11 cellular contexts compared by ENCODE assay signal in the genomic region with DNA sequence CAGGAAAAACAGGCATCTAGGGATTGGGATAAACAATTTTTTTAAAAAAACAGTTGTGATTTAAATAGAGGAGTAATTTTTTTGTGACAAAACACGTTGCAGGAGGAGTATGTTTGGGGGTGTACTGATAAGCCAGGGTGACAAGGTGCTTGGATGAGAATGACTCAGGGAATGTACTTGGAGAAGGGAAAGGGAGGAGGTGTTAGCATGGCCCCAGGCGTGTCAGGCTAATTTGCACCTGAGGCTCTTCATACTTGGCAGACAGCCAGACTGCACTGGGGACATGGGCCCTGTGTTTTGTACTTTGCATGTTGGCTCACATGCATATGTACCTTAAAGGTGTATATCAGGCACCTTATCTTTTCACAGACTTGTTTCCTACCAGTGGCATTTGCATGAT. TPM values are rescaled to one million over a fixed set of nuclear protein-coding genes. Genes with fewer than 3 reads are reported as not detected.
DNase-seq lines count a peak whose midpoint lies in the region; ATAC-seq and TF ChIP-seq lines count a peak whose summit lies in the region.
"Had no signal": no experiment of that assay in that cellular context is flagged by ENCODE, and none has a peak within 500 bp of the region (broad histone marks: within the 10 kb centered on the region; RNA-seq: fewer than 3 reads in every experiment).

No MANE protein-coding gene starts in this region.

- intact Hi-C loops in Right ventricle myocardium superior (cut with DNase I) (no loop called here), Right ventricle myocardium inferior (cut with DNase I) (no loop called here), transverse colon (cut with DNase I; ENCODE audit: low total_unique reads) (no loop called here), CD14-positive monocyte (cut with micrococcal nuclease) (no loop called here)

- no peaks in the 10 kb centered on the region for H3K9me3 ChIP-seq in transverse colon
- H3K9me3 ChIP-seq: BLaER1 treated with 17β-estradiol and CSF1 and Interleukin-3, amounts not matched to agents 10 nM and 100 nM had no signal

- peaks cover 76 to 91% of the 10 kb centered on the region in 2 donors for H3K36me3 Mint-ChIP-seq in CD14-positive monocyte

- TF ChIP-seq CTCF in foreskin keratinocyte (conservative IDR thresholded peaks at IDR 0.05), result no peak
- no peak for TF ChIP-seq CTCF in transverse colon (IDR thresholded peaks at IDR 0.05)
- TF ChIP-seq CTCF in CD14-positive monocyte (IDR thresholded peaks at IDR 0.05), result no peak

- H3K9me3 Mint-ChIP-seq in CD14-positive monocyte, result no peaks in the 10 kb centered on the region
- H3K9me3 Mint-ChIP-seq: activated naive CD8-positive, alpha-beta T cell treated with anti-CD3 and anti-CD28 coated beads, Interleukin-2, amount 50 U/mL, for 24 hours had no signal

- H3K27me3 ChIP-seq in foreskin keratinocyte (no peaks in the 10 kb centered on the region), transverse colon (no peaks in the 10 kb centered on the region)
- H3K27me3 ChIP-seq: BLaER1 treated with 17β-estradiol and CSF1 and Interleukin-3, amounts not matched to agents 10 nM and 100 nM had no signal

- no peak overlapping the region for H3K4me3 ChIP-seq in transverse colon
- H3K4me3 ChIP-seq: BLaER1 treated with 17β-estradiol and CSF1 and Interleukin-3, amounts not matched to agents 10 nM and 100 nM; coronary artery had no signal

- no peaks in the 10 kb centered on the region for H3K27me3 Mint-ChIP-seq in CD14-positive monocyte (ENCODE audit: low read depth in 3 of 3)
- H3K27me3 Mint-ChIP-seq: activated naive CD8-positive, alpha-beta T cell treated with anti-CD3 and anti-CD28 coated beads, Interleukin-2, amount 50 U/mL, for 24 hours had no signal

- H3K27ac ChIP-seq in foreskin keratinocyte (no peak overlapping the region), transverse colon (peak overlapping the region in 3 of 4 donors; percentile 2 to 65 (median 65))
- H3K27ac ChIP-seq: BLaER1 treated with 17β-estradiol and CSF1 and Interleukin-3, amounts not matched to agents 10 nM and 100 nM; coronary artery had no signal

- in situ Hi-C loops in transverse colon (cut with MboI; ENCODE audit: low pct_ligation_motif_present in 1 of 4, low pct_unique_long_range_greater_than_20kb in 1 of 4, low sequenced_read_pairs in 3 of 4), result loop anchor here in 1 of 4 donors (25.0 kb wide), 1 partner anchor 175 kb away; no protein-coding TSS in a partner anchor

- no peak for TF ChIP-seq POLR2A in transverse colon (IDR thresholded peaks at IDR 0.05)

- DNase-seq in Right ventricle myocardium superior, result no peak
- DNase-seq in Right ventricle myocardium inferior (ENCODE audit: missing footprints), result no peak
- peak; percentile 95 for DNase-seq in NCI-H345 treated with DMSO at 0.1 percent for 48 hours (lab: John Stamatoyannopoulos, UW; ENCODE audit: unreplicated experiment)
- no peak for DNase-seq in foreskin keratinocyte
- peak; percentile 80 for DNase-seq in transverse colon
- no peak for DNase-seq in CD14-positive monocyte (ENCODE audit: low spot score)
- DNase-seq in HuH-7 (ENCODE audit: low spot score), result no peak
- no peak for DNase-seq in NCI-H446 treated with DMSO at 0.1 percent for 48 hours (lab: John Stamatoyannopoulos, UW)
- DNase-seq: activated naive CD8-positive, alpha-beta T cell treated with anti-CD3 and anti-CD28 coated beads, Interleukin-2, amount 50 U/mL, for 24 hours had no signal

- no peak overlapping the region for H3K4me3 Mint-ChIP-seq in CD14-positive monocyte
- H3K4me3 Mint-ChIP-seq: activated naive CD8-positive, alpha-beta T cell treated with anti-CD3 and anti-CD28 coated beads, Interleukin-2, amount 50 U/mL, for 24 hours had no signal

- WGBS in transverse colon (ENCODE audit: low coverage in 1 of 2), 2 donors, result 54 to 57% methylated on average over 2 of the region's 2 CpGs

- peaks cover 11% of the 10 kb centered on the region for H3K4me1 Mint-ChIP-seq in CD14-positive monocyte

- ATAC-seq in Right ventricle myocardium superior (ENCODE audit: poor library complexity) (peak; percentile 51), Right ventricle myocardium inferior (no peak), foreskin keratinocyte (peak; percentile 55)
- ATAC-seq: activated naive CD8-positive, alpha-beta T cell treated with anti-CD3 and anti-CD28 coated beads, Interleukin-2, amount 50 U/mL, for 24 hours had no signal

- peaks cover 0 to 20% (median 9%) of the 10 kb centered on the region in 4 donors for H3K36me3 ChIP-seq in transverse colon

- H3K4me1 ChIP-seq in foreskin keratinocyte, result no peaks in the 10 kb centered on the region
- peaks cover 0 to 59% (median 26%) of the 10 kb centered on the region in 4 donors for H3K4me1 ChIP-seq in transverse colon

- TF ChIP-seq EP300 in transverse colon (IDR thresholded peaks at IDR 0.05; ENCODE audit: low read depth), result no peak

- peak overlapping the region in 2 of 7 donors; percentile 14 to 74 for H3K27ac Mint-ChIP-seq in CD14-positive monocyte
- H3K27ac Mint-ChIP-seq: activated naive CD8-positive, alpha-beta T cell treated with anti-CD3 and anti-CD28 coated beads, Interleukin-2, amount 50 U/mL, for 24 hours had no signal

RNA-seq across cellular contexts. Expression of a gene that starts 22.8 kb away (rescaled TPM):
- total RNA-seq in Right ventricle myocardium superior (15.9 TPM), Right ventricle myocardium inferior (16.6 TPM), foreskin keratinocyte (33.4 and 35.4 TPM in 2 replicates), transverse colon (10 to 100 TPM; 22.9 to 48.7 (median 38.2) TPM)
- polyA plus RNA-seq in foreskin keratinocyte (26.3 and 27.8 TPM in 2 replicates), CD14-positive monocyte (10 to 100 TPM; 48.0 to 65.7 TPM)

Comparison
In these comparisons a context has a peak if more than half of its experiments do, and no peak if none do; other contexts are left out.
1. DNase-seq: peak in NCI-H345 treated with DMSO at 0.1 percent for 48 hours (single experiment) and transverse colon (single experiment); none in Right ventricle myocardium superior (single experiment), Right ventricle myocardium inferior (single experiment), foreskin keratinocyte (0 of 2), CD14-positive monocyte (single experiment), HuH-7 (single experiment) and NCI-H446 treated with DMSO at 0.1 percent for 48 hours (single experiment).